In genomic region chr2:38098351-38099095, GRCh38 we compare ENCODE assay signal across 12 cellular contexts. TPM values are rescaled to one million over a fixed set of nuclear protein-coding genes. Genes with fewer than 3 reads are reported as not detected.
A peak's percentile ranks its signal among the peaks of the same experiment; 100 is the strongest.
DNase-seq lines count a peak whose midpoint lies in the region; TF ChIP-seq lines count a peak whose summit lies in the region.
"Had no signal": no experiment of that assay in that cellular context is flagged by ENCODE, and none has a peak within 500 bp of the region (broad histone marks: within the 10 kb centered on the region; RNA-seq: fewer than 3 reads in every experiment).

No MANE protein-coding gene starts in this region.

- peak overlapping the region; percentile 56 for H2BK120ac ChIP-seq in mesendoderm (ENCODE audit: low read depth, low read length)

- H4K8ac ChIP-seq in mesendoderm (ENCODE audit: low read depth, low read length) = no peak overlapping the region

- no peak overlapping the region for H3K4me2 ChIP-seq in mesendoderm (ENCODE audit: low read length)

- H3K4me1 ChIP-seq in mesendoderm (ENCODE audit: control insufficient read depth, low read depth, low read length) (peaks cover 24% of the 10 kb centered on the region), transverse colon (peaks cover 4 to 11% (median 7%) of the 10 kb centered on the region in 4 donors)

- H3K9me3 Mint-ChIP-seq in activated CD4-positive, alpha-beta T cell treated with anti-CD3 and anti-CD28 coated beads, Interleukin-2, amount 10 ng/mL, durations not matched to agents 24 days and 14 days = no peaks in the 10 kb centered on the region
- no peaks in the 10 kb centered on the region for H3K9me3 Mint-ChIP-seq in dendritic cell treated with granulocyte-macrophage colony-stimulating factor and Interleukin-4, amounts not matched to agents 40 ng/mL and 50 ng/mL, for 4 days

- H3K4me1 Mint-ChIP-seq in activated CD4-positive, alpha-beta T cell treated with anti-CD3 and anti-CD28 coated beads, Interleukin-2, amount 10 ng/mL, durations not matched to agents 24 days and 14 days = peaks cover 18% of the 10 kb centered on the region
- H3K4me1 Mint-ChIP-seq in dendritic cell treated with granulocyte-macrophage colony-stimulating factor and Interleukin-4, amounts not matched to agents 40 ng/mL and 50 ng/mL, for 4 days (ENCODE audit: low read depth) = peaks cover 56% of the 10 kb centered on the region

- no peaks in the 10 kb centered on the region for H3K79me2 ChIP-seq in mesendoderm (ENCODE audit: control insufficient read depth, insufficient read depth, low read length)

- peaks cover 51% of the 10 kb centered on the region for H3K27me3 Mint-ChIP-seq in activated CD4-positive, alpha-beta T cell treated with anti-CD3 and anti-CD28 coated beads, Interleukin-2, amount 10 ng/mL, durations not matched to agents 24 days and 14 days
- H3K27me3 Mint-ChIP-seq in dendritic cell treated with granulocyte-macrophage colony-stimulating factor and Interleukin-4, amounts not matched to agents 40 ng/mL and 50 ng/mL, for 4 days = peaks cover 18% of the 10 kb centered on the region

- in situ Hi-C loops in transverse colon (cut with MboI; ENCODE audit: low pct_ligation_motif_present in 1 of 4, low pct_unique_long_range_greater_than_20kb in 1 of 4, low sequenced_read_pairs in 3 of 4) = no loop called here

- intact Hi-C loops in activated CD4-positive, alpha-beta T cell treated with anti-CD3 and anti-CD28 coated beads, Interleukin-2, amount 10 ng/mL, durations not matched to agents 24 days and 14 days (cut with micrococcal nuclease) = no loop called here
- intact Hi-C loops in dendritic cell treated with granulocyte-macrophage colony-stimulating factor and Interleukin-4, amounts not matched to agents 40 ng/mL and 50 ng/mL, for 4 days (cut with micrococcal nuclease) = no loop called here
- intact Hi-C loops in transverse colon (cut with DNase I; ENCODE audit: low total_unique reads) = no loop called here

- no CpG with 5 or more reads among the region's 12 CpGs for WGBS in mesendoderm (ENCODE audit: extremely low coverage, insufficient coverage, low lambda C conversion rate)
- 35 to 49% methylated on average over 11 to 12 of the region's 12 CpGs for WGBS in transverse colon (ENCODE audit: low coverage in 1 of 2), 2 donors

- no peak overlapping the region for H3K23ac ChIP-seq in mesendoderm (ENCODE audit: low read length)

- H3K9me3 ChIP-seq in transverse colon (no peaks in the 10 kb centered on the region), WERI-Rb-1 (ENCODE audit: severe bottlenecking) (no peaks in the 10 kb centered on the region)

- H2BK5ac ChIP-seq in mesendoderm (ENCODE audit: low read length) = peak overlapping the region; percentile 24

- H2AK5ac ChIP-seq in mesendoderm (ENCODE audit: low read length) = no peak overlapping the region

- H4K5ac ChIP-seq in mesendoderm (ENCODE audit: low read length) = peak overlapping the region; percentile 91

- H3K4me3 Mint-ChIP-seq in activated CD4-positive, alpha-beta T cell treated with anti-CD3 and anti-CD28 coated beads, Interleukin-2, amount 10 ng/mL, durations not matched to agents 24 days and 14 days = peak overlapping the region; percentile 12
- peak overlapping the region; percentile 72 for H3K4me3 Mint-ChIP-seq in dendritic cell treated with granulocyte-macrophage colony-stimulating factor and Interleukin-4, amounts not matched to agents 40 ng/mL and 50 ng/mL, for 4 days

- H3K4me3 ChIP-seq in mesendoderm (ENCODE audit: low read length) (no peak overlapping the region), transverse colon (no peak overlapping the region), WERI-Rb-1 (ENCODE audit: low read depth, low read length) (no peak overlapping the region)

- H2BK15ac ChIP-seq in mesendoderm (replicated peaks; ENCODE audit: low read depth) = peak overlapping the region; percentile 42

- peak overlapping the region; percentile 0 for H3K27ac Mint-ChIP-seq in activated CD4-positive, alpha-beta T cell treated with anti-CD3 and anti-CD28 coated beads, Interleukin-2, amount 10 ng/mL, durations not matched to agents 24 days and 14 days
- peak overlapping the region; percentile 82 for H3K27ac Mint-ChIP-seq in dendritic cell treated with granulocyte-macrophage colony-stimulating factor and Interleukin-4, amounts not matched to agents 40 ng/mL and 50 ng/mL, for 4 days

- H3K27ac ChIP-seq in mesendoderm (ENCODE audit: low read depth, low read length) = peak overlapping the region; percentile 30
- peak overlapping the region in 3 of 4 donors; percentile 24 to 37 (median 26) for H3K27ac ChIP-seq in transverse colon
- H3K27ac ChIP-seq in WERI-Rb-1 = no peak overlapping the region

- H3K36me3 ChIP-seq in mesendoderm (ENCODE audit: control insufficient read depth, insufficient read depth, low read length) (no peaks in the 10 kb centered on the region), transverse colon (no peaks in the 10 kb centered on the region), WERI-Rb-1 (no peaks in the 10 kb centered on the region)

- peak overlapping the region; percentile 34 for H3K9ac ChIP-seq in mesendoderm (ENCODE audit: low read length)

- peak overlapping the region; percentile 89 for H3K4ac ChIP-seq in mesendoderm (ENCODE audit: low read depth, low read length)

- no peak for TF ChIP-seq EP300 in transverse colon (IDR thresholded peaks at IDR 0.05; ENCODE audit: low read depth)

- H3K56ac ChIP-seq in mesendoderm (ENCODE audit: low read length) = peak overlapping the region; percentile 71

- H3K79me1 ChIP-seq in mesendoderm (ENCODE audit: low read length) = no peaks in the 10 kb centered on the region

- H3K36me3 Mint-ChIP-seq in activated CD4-positive, alpha-beta T cell treated with anti-CD3 and anti-CD28 coated beads, Interleukin-2, amount 10 ng/mL, durations not matched to agents 24 days and 14 days (ENCODE audit: low read depth) = no peaks in the 10 kb centered on the region
- no peaks in the 10 kb centered on the region for H3K36me3 Mint-ChIP-seq in dendritic cell treated with granulocyte-macrophage colony-stimulating factor and Interleukin-4, amounts not matched to agents 40 ng/mL and 50 ng/mL, for 4 days (ENCODE audit: low read depth)
- H3K36me3 Mint-ChIP-seq: IgD-negative memory B cell had no signal

- peak overlapping the region; percentile 52 for H3K18ac ChIP-seq in mesendoderm (ENCODE audit: low read length)

- TF ChIP-seq CTCF in transverse colon (IDR thresholded peaks at IDR 0.05) = no peak
- no peak for TF ChIP-seq CTCF in WERI-Rb-1 (IDR thresholded peaks at IDR 0.05; ENCODE audit: low read depth, low read length)

- TF ChIP-seq POLR2A in transverse colon (IDR thresholded peaks at IDR 0.05) = no peak

- no peak for DNase-seq in activated CD4-positive, alpha-beta T cell treated with anti-CD3 and anti-CD28 coated beads, Interleukin-2, amount 10 ng/mL, durations not matched to agents 24 days and 14 days
- no peak for DNase-seq in activated CD4-positive, alpha-beta T cell treated with anti-CD3 and anti-CD28 coated beads for 48 hours
- DNase-seq in mesendoderm = peak; percentile 27
- DNase-seq in transverse colon = no peak
- no peak for DNase-seq in WERI-Rb-1
- DNase-seq in NCI-H2196 (lab: John Stamatoyannopoulos, UW; ENCODE audit: unreplicated experiment) = no peak
- no peak for DNase-seq in activated CD4-positive, alpha-beta T cell treated with anti-CD3 and anti-CD28 coated beads, Interleukin-2, amount 50 U/mL, for 48 hours
- DNase-seq: activated CD4-positive, alpha-beta T cell treated with anti-CD3 and anti-CD28 coated beads, Interleukin-2, amount 50 U/mL, for 1 hour; GOT3; OCI-M1 had no signal

- H3K27me3 ChIP-seq in mesendoderm (ENCODE audit: insufficient read depth, low read length, poor library complexity) (no peaks in the 10 kb centered on the region), transverse colon (peaks cover 6% of the 10 kb centered on the region), WERI-Rb-1 (ENCODE audit: insufficient read depth, low read depth, severe bottlenecking) (no peaks in the 10 kb centered on the region)

RNA-seq across cellular contexts. Expression of gene CYP1B1, which starts 22.6 kb away (rescaled TPM):
- total RNA-seq in activated CD4-positive, alpha-beta T cell treated with anti-CD3 and anti-CD28 coated beads, Interleukin-2, amount 10 ng/mL, durations not matched to agents 24 days and 14 days = 12.2 and 13.7 TPM in 2 replicates
- polyA plus RNA-seq in mesendoderm (2013, experiment 1 of 2) = 35.6 TPM
- polyA plus RNA-seq in mesendoderm (2013, experiment 2 of 2) = 35.0 TPM
- total RNA-seq in transverse colon = 1 to 10 TPM; 2.0 to 9.6 (median 5.5) TPM
